ENCODE assay signal across 15 cellular contexts in the genomic region with DNA sequence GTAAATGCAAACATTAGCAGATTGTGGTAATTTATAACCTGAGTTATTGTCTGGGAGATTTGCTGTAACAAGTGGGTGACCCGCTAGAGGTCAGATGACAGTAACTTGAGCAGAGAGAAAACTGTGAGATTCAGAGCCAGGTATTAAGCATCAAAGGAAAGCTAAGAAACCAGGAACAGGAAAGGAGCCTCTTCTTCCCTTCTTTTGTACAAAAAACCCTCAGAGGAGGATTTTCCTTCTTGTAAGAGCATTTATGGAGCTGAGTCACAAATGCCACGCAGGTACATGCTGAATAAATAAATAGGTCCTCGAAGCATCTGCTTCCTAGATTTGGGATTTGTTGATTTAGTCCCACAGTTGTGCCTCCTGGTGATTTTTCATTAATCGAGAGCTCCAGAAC.
DNase-seq lines count a peak whose midpoint lies in the region; FAIRE-seq and TF ChIP-seq lines count a peak whose summit lies in the region.
"Had no signal": no experiment of that assay in that cellular context is flagged by ENCODE, and none has a peak within 500 bp of the region (broad histone marks: within the 10 kb centered on the region; RNA-seq: fewer than 3 reads in every experiment).

No MANE protein-coding gene starts in this region.

- peaks cover 18% of the 10 kb centered on the region for H3K4me1 Mint-ChIP-seq in progenitor cell of endocrine pancreas (ENCODE audit: low read depth)
- H3K4me1 Mint-ChIP-seq in activated naive CD8-positive, alpha-beta T cell treated with anti-CD3 and anti-CD28 coated beads for 36 hours, result no peaks in the 10 kb centered on the region
- H3K4me1 Mint-ChIP-seq: activated T-helper 17 cell treated with anti-CD3 and anti-CD28 coated beads, Interleukin-2, amount 50 U/mL, for 72 hours had no signal

- peaks cover 2% of the 10 kb centered on the region for H3K9me3 Mint-ChIP-seq in progenitor cell of endocrine pancreas (ENCODE audit: low read depth)
- no peaks in the 10 kb centered on the region for H3K9me3 Mint-ChIP-seq in activated naive CD8-positive, alpha-beta T cell treated with anti-CD3 and anti-CD28 coated beads for 36 hours
- H3K9me3 Mint-ChIP-seq: activated CD8-positive, alpha-beta T cell treated with anti-CD3 and anti-CD28 coated beads for 36 hours; activated T-helper 17 cell treated with anti-CD3 and anti-CD28 coated beads, Interleukin-2, amount 50 U/mL, for 72 hours had no signal

- H3K4me2 ChIP-seq in PC-9, result peak overlapping the region; percentile 39

- CTCF ChIA-PET in PC-9 (lab: Charles Lee), result interaction anchor here (0.7 to 1.3 kb wide), 2 partner anchors 9 to 630 kb away, joined by 4 read pairs; no protein-coding TSS in a partner anchor

- no peaks in the 10 kb centered on the region for H3K9me3 ChIP-seq in PC-9 (ENCODE audit: insufficient read depth, low read depth)
- H3K9me3 ChIP-seq: colonic mucosa, spleen had no signal

- TF ChIP-seq CTCF in PC-9 (conservative IDR thresholded peaks at IDR 0.05) (no peak), progenitor cell of endocrine pancreas (IDR thresholded peaks at IDR 0.05; ENCODE audit: unreplicated experiment) (peak; percentile 15)

- peaks cover 24% of the 10 kb centered on the region for H3K4me1 ChIP-seq in PC-9 (replicated peaks; ENCODE audit: insufficient read depth)
- H3K4me1 ChIP-seq: colonic mucosa, spleen had no signal

- no peaks in the 10 kb centered on the region for H3K27me3 ChIP-seq in PC-9 (ENCODE audit: insufficient read depth, low read depth)
- H3K27me3 ChIP-seq: colonic mucosa had no signal

- POLR2A ChIA-PET in PC-9 (lab: Charles Lee; ENCODE audit: unreplicated experiment), result interaction anchor here (0.5 kb wide), 2 partner anchors 118 to 540 kb away, joined by 3 to 5 read pairs; no protein-coding TSS in a partner anchor

- H3F3A ChIP-seq in PC-9 (ENCODE audit: insufficient read depth, low read depth), result peaks cover 22% of the 10 kb centered on the region

- H2AFZ ChIP-seq in PC-9, result no peak overlapping the region

- H3K79me2 ChIP-seq in PC-9 (ENCODE audit: low read depth), result no peaks in the 10 kb centered on the region

- no peaks in the 10 kb centered on the region for H3K9me2 ChIP-seq in PC-9 (ENCODE audit: insufficient read depth)

- no peak overlapping the region for H3K4me3 ChIP-seq in PC-9
- H3K4me3 ChIP-seq: colonic mucosa, spleen had no signal

- H3K27me3 Mint-ChIP-seq in progenitor cell of endocrine pancreas, result peaks cover 5% of the 10 kb centered on the region
- peaks cover 20% of the 10 kb centered on the region for H3K27me3 Mint-ChIP-seq in activated naive CD8-positive, alpha-beta T cell treated with anti-CD3 and anti-CD28 coated beads for 36 hours

- H3K36me3 ChIP-seq in PC-9 (ENCODE audit: low read depth), result no peaks in the 10 kb centered on the region
- H3K36me3 ChIP-seq: colonic mucosa, spleen had no signal

- no peaks in the 10 kb centered on the region for H4K20me1 ChIP-seq in PC-9 (ENCODE audit: insufficient read depth)

- H3K27ac ChIP-seq in PC-9, result peak overlapping the region; percentile 8; the same call in 1 of the 2 replicates
- H3K27ac ChIP-seq: colonic mucosa, spleen had no signal

- H3K27ac Mint-ChIP-seq in progenitor cell of endocrine pancreas, result no peak overlapping the region
- no peak overlapping the region for H3K27ac Mint-ChIP-seq in activated naive CD8-positive, alpha-beta T cell treated with anti-CD3 and anti-CD28 coated beads for 36 hours
- H3K27ac Mint-ChIP-seq: activated CD8-positive, alpha-beta T cell treated with anti-CD3 and anti-CD28 coated beads for 36 hours; activated T-helper 17 cell treated with anti-CD3 and anti-CD28 coated beads, Interleukin-2, amount 50 U/mL, for 72 hours had no signal

- H3K4me3 Mint-ChIP-seq in progenitor cell of endocrine pancreas (ENCODE audit: low read depth), result no peak overlapping the region
- no peak overlapping the region for H3K4me3 Mint-ChIP-seq in activated naive CD8-positive, alpha-beta T cell treated with anti-CD3 and anti-CD28 coated beads for 36 hours
- H3K4me3 Mint-ChIP-seq: activated CD8-positive, alpha-beta T cell treated with anti-CD3 and anti-CD28 coated beads for 36 hours; activated T-helper 17 cell treated with anti-CD3 and anti-CD28 coated beads, Interleukin-2, amount 50 U/mL, for 72 hours had no signal

- intact Hi-C loops in PC-9 (cut with micrococcal nuclease; ENCODE audit: unreplicated experiment), result loop anchor here (2.0 kb wide), 3 partner anchors 71 to 217 kb away; partner anchors contain the start of gene SH3BP4

- no TSS peak for BruUV-seq in PC-9 (replicated peaks; lab: Mats Ljungman, UMichigan)

- DNase-seq in NCI-H526 treated with DMSO at 0.1 percent for 48 hours (lab: John Stamatoyannopoulos, UW) (peak; percentile 1), NCI-H526 (lab: John Stamatoyannopoulos, UW) (no peak), NCI-H1436 (lab: John Stamatoyannopoulos, UW) (peak; percentile 38), PC-9 (peak in 1 of 2 experiments; percentile 53), progenitor cell of endocrine pancreas (ENCODE audit: low spot score, unreplicated experiment) (no peak), HTR-8/SVneo (ENCODE audit: insufficient read length, low spot score) (no peak), cortex of kidney (lab: John Stamatoyannopoulos, UW) (no peak)
- no peak for DNase-seq in activated naive CD8-positive, alpha-beta T cell treated with anti-CD3 and anti-CD28 coated beads for 36 hours
- DNase-seq: activated CD8-positive, alpha-beta T cell treated with anti-CD3 and anti-CD28 coated beads for 36 hours; colonic mucosa; head of caudate nucleus; spleen; stimulated activated naive CD8-positive, alpha-beta T cell treated with anti-CD3 and anti-CD28 coated beads, Interleukin-15, Interleukin-2, amounts not matched to agents 100 U/mL and 50 U/mL, for 24 hours had no signal

- no peak for FAIRE-seq in HTR-8/SVneo (lab: Jason Lieb, UNC)
- FAIRE-seq: keratinocyte had no signal

- no peaks in the 10 kb centered on the region for H3K36me3 Mint-ChIP-seq in progenitor cell of endocrine pancreas (ENCODE audit: insufficient read depth)
- H3K36me3 Mint-ChIP-seq in activated naive CD8-positive, alpha-beta T cell treated with anti-CD3 and anti-CD28 coated beads for 36 hours, result no peaks in the 10 kb centered on the region

Comparison
In these comparisons a context has a peak if more than half of its experiments do, and no peak if none do; other contexts are left out.
1. DNase-seq: peak in NCI-H526 treated with DMSO at 0.1 percent for 48 hours (single experiment) and NCI-H1436 (single experiment); none in NCI-H526 (0 of 2), progenitor cell of endocrine pancreas (single experiment), HTR-8/SVneo (single experiment), cortex of kidney (single experiment) and activated naive CD8-positive, alpha-beta T cell treated with anti-CD3 and anti-CD28 coated beads for 36 hours (single experiment).